In the genomic region with DNA sequence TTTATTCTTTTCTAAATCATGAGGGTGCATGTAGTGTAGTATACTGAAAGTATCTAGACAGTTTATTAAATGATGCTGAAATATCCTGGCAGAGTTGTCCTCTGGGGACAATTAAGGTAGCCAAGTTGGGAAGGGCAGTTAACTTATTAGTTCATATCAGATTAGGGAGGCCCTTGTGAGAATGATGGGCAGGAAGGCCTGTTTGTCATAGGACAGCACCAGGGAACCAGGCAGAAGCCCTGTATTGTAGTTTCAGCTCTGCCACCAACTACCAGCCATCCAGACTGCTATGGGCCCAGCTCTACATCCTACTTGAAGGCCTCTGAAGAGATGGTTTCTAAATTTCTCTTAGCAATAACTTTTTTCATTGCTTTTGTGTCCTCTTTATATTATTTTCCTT, we compare ENCODE assay signal across 10 cellular contexts. TPM values are rescaled to one million over a fixed set of nuclear protein-coding genes. Genes with fewer than 3 reads are reported as not detected.
DNase-seq lines count a peak whose midpoint lies in the region; ATAC-seq, FAIRE-seq and TF ChIP-seq lines count a peak whose summit lies in the region.
"Had no signal": no experiment of that assay in that cellular context is flagged by ENCODE, and none has a peak within 500 bp of the region (broad histone marks: within the 10 kb centered on the region; RNA-seq: fewer than 3 reads in every experiment).

No MANE protein-coding gene starts in this region.

- peaks cover 5% of the 10 kb centered on the region for H3K36me3 Mint-ChIP-seq in natural killer cell treated with Interleukin-12 subunit alpha and Interleukin-12 subunit beta and Interleukin-15 and Interleukin-18, amount 100 ng/mL, for 72 hours

- no TSS peak for BruUV-seq in GM12878 (replicated peaks; lab: Mats Ljungman, UMichigan)

- H3K9me3 Mint-ChIP-seq in natural killer cell treated with Interleukin-12 subunit alpha and Interleukin-12 subunit beta and Interleukin-15 and Interleukin-18, amount 100 ng/mL, for 72 hours = no peaks in the 10 kb centered on the region

- peak overlapping the region in 8 of 11 experiments; percentile 14 to 100 (median 64); a peak in 12 of 22 replicates for H3K9ac ChIP-seq in BLaER1 treated with 17β-estradiol and CSF1 and Interleukin-3, amounts not matched to agents 10 nM and 100 nM
- H3K9ac ChIP-seq in GM12878 (ENCODE audit: control insufficient read depth, insufficient read depth, low read length) = peak overlapping the region; percentile 15; the same call in 1 of the 2 replicates

- TF ChIP-seq CTCF in HFF-Myc (IDR thresholded peaks at IDR 0.05; ENCODE audit: low read depth, low read length, missing control alignments) (no peak), GM12878 (IDR thresholded peaks at IDR 0.05 in 2 of 3, conservative IDR thresholded peaks at IDR 0.05 in 1 of 3; ENCODE audit: control insufficient read depth in 2 of 3, extremely low read depth in 1 of 3, insufficient read depth in 1 of 3, low read depth in 3 of 3, low read length in 3 of 3) (no peak), tibial nerve (IDR thresholded peaks at IDR 0.05) (no peak)

- peak overlapping the region; percentile 49 to 88 for H3K27ac Mint-ChIP-seq in natural killer cell treated with Interleukin-12 subunit alpha and Interleukin-12 subunit beta and Interleukin-15 and Interleukin-18, amount 100 ng/mL, for 72 hours

- H3K4me3 ChIP-seq in BLaER1 treated with 17β-estradiol and CSF1 and Interleukin-3, amounts not matched to agents 10 nM and 100 nM = peak overlapping the region in 9 of 10 experiments; percentile 5 to 100 (median 98); a peak in 12 of 20 replicates
- H3K4me3 ChIP-seq in HFF-Myc (replicated peaks; ENCODE audit: low read depth, low read length) (peak overlapping the region; percentile 82), GM12878 (peak overlapping the region; percentile 57), tibial nerve (peak overlapping the region in 1 of 4 donors; percentile 11)

- no peaks in the 10 kb centered on the region for H3K27me3 Mint-ChIP-seq in natural killer cell treated with Interleukin-12 subunit alpha and Interleukin-12 subunit beta and Interleukin-15 and Interleukin-18, amount 100 ng/mL, for 72 hours

- POLR2A ChIA-PET in GM12878 (lab: Charles Lee) = interaction anchor here (0.6 to 1.6 kb wide), 6 partner anchors 10 to 450 kb away, joined by 3 to 5 read pairs (median 4); no protein-coding TSS in a partner anchor

- intact Hi-C loops in GM12878 (cut with micrococcal nuclease; ENCODE audit: unreplicated experiment) = loop anchor here (5.0 kb wide), 2 partner anchors 34 to 181 kb away; no protein-coding TSS in a partner anchor

- CTCF ChIA-PET in GM12878 (lab: Yijun Ruan, JAX) = interaction anchor here (0.6 to 11.2 kb wide), 12 partner anchors 10 to 438 kb away, joined by 3 to 131 read pairs (median 10); no protein-coding TSS in a partner anchor

- H4K20me1 ChIP-seq in BLaER1 treated with 17β-estradiol and CSF1 and Interleukin-3, amounts not matched to agents 10 nM and 100 nM = peaks cover 80 to 88% (median 85%) of the 10 kb centered on the region in 11 experiments
- peaks cover 5% of the 10 kb centered on the region; the same call in 1 of the 2 replicates for H4K20me1 ChIP-seq in GM12878 (ENCODE audit: control insufficient read depth, insufficient read depth)

- RAD21 ChIA-PET in GM12878 (lab: Charles Lee; ENCODE audit: unreplicated experiment) = interaction anchor here (0.7 to 3.5 kb wide), 15 partner anchors 8 to 447 kb away, joined by 3 to 26 read pairs (median 6); no protein-coding TSS in a partner anchor

- H2AFZ ChIP-seq in GM12878 (ENCODE audit: control insufficient read depth, low read depth, low read length) = no peak overlapping the region

- H3K4me3 Mint-ChIP-seq in natural killer cell treated with Interleukin-12 subunit alpha and Interleukin-12 subunit beta and Interleukin-15 and Interleukin-18, amount 100 ng/mL, for 72 hours = peak overlapping the region; percentile 56

- FAIRE-seq in GM12878 (lab: Jason Lieb, UNC) = no peak
- FAIRE-seq: G401.6 had no signal

- H3K36me3 ChIP-seq in BLaER1 treated with 17β-estradiol and CSF1 and Interleukin-3, amounts not matched to agents 10 nM and 100 nM = peaks cover 21 to 75% (median 62%) of the 10 kb centered on the region in 11 experiments; a peak in 21 of 22 replicates
- H3K36me3 ChIP-seq in GM12878 (ENCODE audit: control insufficient read depth in 2 of 2, insufficient read depth in 2 of 2, low read length in 1 of 2) (peaks cover 0 to 6% of the 10 kb centered on the region in 2 experiments; a peak in 2 of 4 replicates), tibial nerve (no peaks in the 10 kb centered on the region)

- peaks cover 50 to 69% of the 10 kb centered on the region in 2 donors for H3K4me1 Mint-ChIP-seq in natural killer cell treated with Interleukin-12 subunit alpha and Interleukin-12 subunit beta and Interleukin-15 and Interleukin-18, amount 100 ng/mL, for 72 hours (ENCODE audit: low read depth in 2 of 2)

- in situ Hi-C loops in GM12878 (cut with MboI) = no loop called here

- no peaks in the 10 kb centered on the region for H3K27me3 ChIP-seq in BLaER1 treated with 17β-estradiol and CSF1 and Interleukin-3, amounts not matched to agents 10 nM and 100 nM
- H3K27me3 ChIP-seq in GM12878 (replicated peaks in 1 of 2; ENCODE audit: control insufficient read depth in 2 of 2, insufficient read depth in 2 of 2, low read length in 1 of 2) (no peaks in the 10 kb centered on the region), tibial nerve (no peaks in the 10 kb centered on the region)

- H3K79me2 ChIP-seq in GM12878 (ENCODE audit: control insufficient read depth, insufficient read depth, low read length) = peaks cover 88% of the 10 kb centered on the region

- no peak for TF ChIP-seq EP300 in GM12878 (IDR thresholded peaks at IDR 0.05; ENCODE audit: borderline replicate concordance in 1 of 2, control insufficient read depth in 1 of 2, low read depth in 2 of 2, low read length in 2 of 2)
- TF ChIP-seq EP300 in tibial nerve (IDR thresholded peaks at IDR 0.05) = no peak

- no peaks in the 10 kb centered on the region for H3K9me3 ChIP-seq in BLaER1 treated with 17β-estradiol and CSF1 and Interleukin-3, amounts not matched to agents 10 nM and 100 nM (replicated peaks in 1 of 11)
- no peaks in the 10 kb centered on the region for H3K9me3 ChIP-seq in GM12878 (replicated peaks; ENCODE audit: control insufficient read depth, insufficient read depth, low read length)
- no peaks in the 10 kb centered on the region for H3K9me3 ChIP-seq in tibial nerve

- TF ChIP-seq RAD21 in GM12878 (IDR thresholded peaks at IDR 0.05; ENCODE audit: insufficient read depth, low read depth, low read length) = no peak

- ATAC-seq in GM12878 = peak; percentile 7; the same call in 1 of the 3 replicates
- ATAC-seq in natural killer cell treated with Interleukin-12 subunit alpha and Interleukin-12 subunit beta and Interleukin-15 and Interleukin-18, amount 100 ng/mL, for 72 hours = no peak
- no peak for ATAC-seq in HG02852 (IDR thresholded peaks at IDR 0.05; ENCODE audit: unreplicated experiment)

- DNase-seq in HFF-Myc (ENCODE audit: extremely low read depth, low read depth) (no peak), GM12878 (ENCODE audit: low read depth, low spot score) (no peak), tibial nerve (ENCODE audit: low spot score in 2 of 2) (no peak), C1 segment of cervical spinal cord (lab: John Stamatoyannopoulos, UW) (no peak), NCI-H1694 treated with DMSO at 0.1 percent for 48 hours (lab: John Stamatoyannopoulos, UW) (no peak)
- no peak for DNase-seq in natural killer cell treated with Interleukin-12 subunit alpha and Interleukin-12 subunit beta and Interleukin-15 and Interleukin-18, amount 100 ng/mL, for 72 hours (ENCODE audit: low spot score)
- DNase-seq: NCI-H1694 had no signal

- H3K4me1 ChIP-seq in BLaER1 treated with 17β-estradiol and CSF1 and Interleukin-3, amounts not matched to agents 10 nM and 100 nM = peaks cover 42 to 67% (median 59%) of the 10 kb centered on the region in 10 experiments
- H3K4me1 ChIP-seq in GM12878 (ENCODE audit: control insufficient read depth, insufficient read depth, low read length) (peaks cover 7% of the 10 kb centered on the region; the same call in 1 of the 2 replicates), tibial nerve (peaks cover 0 to 70% (median 54%) of the 10 kb centered on the region in 4 donors)

- TF ChIP-seq POLR2A in GM12878 (IDR thresholded peaks at IDR 0.05; ENCODE audit: low read depth, low read length) = no peak
- no peak for TF ChIP-seq POLR2A in tibial nerve (IDR thresholded peaks at IDR 0.05)

- SMC1A ChIA-PET in GM12878 (lab: Charles Lee; ENCODE audit: uncharacterized antibody, unreplicated experiment) = interaction anchor here (0.6 to 6.7 kb wide), 20 partner anchors 10 to 507 kb away, joined by 3 to 93 read pairs (median 6); no protein-coding TSS in a partner anchor

- H3K27ac ChIP-seq in BLaER1 treated with 17β-estradiol and CSF1 and Interleukin-3, amounts not matched to agents 10 nM and 100 nM = peak overlapping the region in 7 of 11 experiments; percentile 8 to 98 (median 48); a peak in 10 of 22 replicates
- H3K27ac ChIP-seq in GM12878 (ENCODE audit: control insufficient read depth, insufficient read depth) (no peak overlapping the region), tibial nerve (peak overlapping the region in 2 of 4 donors; percentile 40 to 99)

- peak overlapping the region; percentile 71 to 96 (median 85) for H3K4me2 ChIP-seq in BLaER1 treated with 17β-estradiol and CSF1 and Interleukin-3, amounts not matched to agents 10 nM and 100 nM
- peak overlapping the region; percentile 57 for H3K4me2 ChIP-seq in GM12878 (ENCODE audit: control insufficient read depth, insufficient read depth)

RNA-seq across cellular contexts. Expression of a gene that starts 4.0 kb away (rescaled TPM):
- 123 and 131 TPM in 2 replicates for total RNA-seq in GM12878 (2013; cell fraction: nucleolus; rRNA removed)
- total RNA-seq in GM12878 (2014; rRNA removed) (12.9 and 15.1 TPM in 2 replicates), GM12878 (2014; rRNA removed; fragmentation: Illumina TruSeq; extraction: Trizol) (12.8 and 13.0 TPM in 2 replicates), GM12878 (2021) (14.7 and 15.2 TPM in 2 replicates), tibial nerve (10 to 100 TPM; 23.4 to 43.3 (median 29.7) TPM)
- 10.8 TPM for polyA plus RNA-seq in GM12878 (2011; ENCODE audit: low read depth)
- polyA plus RNA-seq in GM12878 (2011; rRNA removed) (122 and 123 TPM in 2 replicates), GM12878 (2014; fragmentation: Illumina TruSeq; extraction: Trizol) (12.3 and 13.0 TPM in 2 replicates), GM12878 (2014; fragmentation: Nextera tagmentation; extraction: Ambion mirVana) (1 to 10 TPM; 5.3 to 5.8 TPM), GM12878 (2014; rRNA removed) (14.1 and 16.5 TPM in 2 replicates), GM12878 (2016; fragmentation: Nextera tagmentation; extraction: Ambion mirVana) (1 to 10 TPM; 5.6 to 7.1 TPM)
- polyA plus RNA-seq in GM12878 (2011; cell fraction: cytosol; rRNA removed) = 73.6 and 81.0 TPM in 2 replicates
- 120 and 147 TPM in 2 replicates for polyA plus RNA-seq in GM12878 (2011; cell fraction: nucleus; rRNA removed)
- 11.3 and 20.8 TPM in 2 replicates for polyA plus RNA-seq in GM12878 (2012)
- polyA minus RNA-seq in GM12878 (2011; rRNA and poly(A)+ RNA removed) = 124 and 137 TPM in 2 replicates
- 37.2 and 44.1 TPM in 2 replicates for polyA minus RNA-seq in GM12878 (2011; cell fraction: cytosol; rRNA and poly(A)+ RNA removed)
- 67.3 and 86.4 TPM in 2 replicates for polyA minus RNA-seq in GM12878 (2011; cell fraction: nucleus; rRNA and poly(A)+ RNA removed)
- total RNA-seq in natural killer cell treated with Interleukin-12 subunit alpha and Interleukin-12 subunit beta and Interleukin-15 and Interleukin-18, amount 100 ng/mL, for 72 hours = 10 to 100 TPM; 12.2 to 18.1 TPM
